Comparison of ENCODE assay signal across 2 cellular contexts in genomic region chr10:91307489-91307888, GRCh38.
A peak's percentile ranks its signal among the peaks of the same experiment; 100 is the strongest.
TF ChIP-seq lines count a peak whose summit lies in the region.

No MANE protein-coding gene starts in this region.

TF ChIP-seq in GM12878, 131 proteins besides CTCF, POLR2A, EP300 and RAD21 (continued from another document and continues in another):
- no peak for TF ChIP-seq ZZZ3 (IDR thresholded peaks at IDR 0.05; ENCODE audit: control insufficient read depth, insufficient read length, low read depth)
- TF ChIP-seq SMAD5 (IDR thresholded peaks at IDR 0.05; ENCODE audit: low read depth), result no peak
- no peak for TF ChIP-seq CBFB (IDR thresholded peaks at IDR 0.05; ENCODE audit: low read depth)
- no peak for TF ChIP-seq CHD2 (IDR thresholded peaks at IDR 0.05; ENCODE audit: borderline replicate concordance, low read depth, low read length)
- TF ChIP-seq BMI1 (IDR thresholded peaks at IDR 0.05; ENCODE audit: borderline replicate concordance), result no peak
- no peak for TF ChIP-seq MYB (IDR thresholded peaks at IDR 0.05; ENCODE audit: borderline replicate concordance, low read depth, low read length)
- TF ChIP-seq HDAC6 (IDR thresholded peaks at IDR 0.05; ENCODE audit: unreplicated experiment), result no peak
- no peak for TF ChIP-seq RCOR1 (conservative IDR thresholded peaks at IDR 0.05; ENCODE audit: low read depth, low read length)
- TF ChIP-seq KAT2A (conservative IDR thresholded peaks at IDR 0.05; ENCODE audit: control insufficient read depth, low read depth, low read length), result no peak
- no peak for TF ChIP-seq POLR2AphosphoS2 (IDR thresholded peaks at IDR 0.05; ENCODE audit: low read depth, low read length)
- no peak for TF ChIP-seq ELK1 (IDR thresholded peaks at IDR 0.05; ENCODE audit: low read depth, low read length)
- TF ChIP-seq MTA2 (IDR thresholded peaks at IDR 0.05; ENCODE audit: low read depth), result peak; percentile 49; the same call in 1 of the 2 replicates
- TF ChIP-seq SP1 (IDR thresholded peaks at IDR 0.05; ENCODE audit: low read depth, low read length), result no peak
- TF ChIP-seq FOXK2 (IDR thresholded peaks at IDR 0.05), result no peak
- TF ChIP-seq CUX1 (IDR thresholded peaks at IDR 0.05; ENCODE audit: insufficient replicate concordance, low read depth, low read length), result no peak
- no peak for TF ChIP-seq ZNF274 (IDR thresholded peaks at IDR 0.05; ENCODE audit: insufficient read depth, insufficient read length)
- TF ChIP-seq GABPA (IDR thresholded peaks at IDR 0.05; ENCODE audit: low read depth), result no peak
- TF ChIP-seq IRF4 (IDR thresholded peaks at IDR 0.05; ENCODE audit: low read depth, low read length), result no peak
- TF ChIP-seq TAF1 (IDR thresholded peaks at IDR 0.05; ENCODE audit: borderline replicate concordance, low read depth, low read length), result no peak
- TF ChIP-seq NFYA (IDR thresholded peaks at IDR 0.05; ENCODE audit: borderline replicate concordance, low read depth, low read length), result no peak
- no peak for TF ChIP-seq PAX5 (IDR thresholded peaks at IDR 0.05; ENCODE audit: borderline replicate concordance, low read depth, low read length)
- no peak for TF ChIP-seq FOS (IDR thresholded peaks at IDR 0.05; ENCODE audit: borderline replicate concordance, extremely low read depth, insufficient read length)
- TF ChIP-seq CREB1 (IDR thresholded peaks at IDR 0.05; ENCODE audit: low read depth), result 0 out of 2 replicates have a peak, but pooled peaks have one; percentile 32
- no peak for TF ChIP-seq E2F8 (IDR thresholded peaks at IDR 0.05; ENCODE audit: low read depth, partially characterized antibody)
- TF ChIP-seq KLF5 (IDR thresholded peaks at IDR 0.05; ENCODE audit: partially characterized antibody), result no peak
- TF ChIP-seq HCFC1 (IDR thresholded peaks at IDR 0.05; ENCODE audit: low read length), result no peak
- no peak for TF ChIP-seq TARDBP (IDR thresholded peaks at IDR 0.05; ENCODE audit: borderline replicate concordance)

TF ChIP-seq in WTC11, 78 proteins besides CTCF, POLR2A, EP300 and RAD21 (continued from another document):
- no peak for TF ChIP-seq E2F4 (CRISPR knock-in tag; IDR thresholded peaks at IDR 0.05; ENCODE audit: borderline replicate concordance, low read depth)
- TF ChIP-seq NFE2L1 (CRISPR knock-in tag; IDR thresholded peaks at IDR 0.05), result no peak
- no peak for TF ChIP-seq GRHL2 (CRISPR knock-in tag; IDR thresholded peaks at IDR 0.05; ENCODE audit: insufficient replicate concordance, severe bottlenecking)
